Comparison of ENCODE assay signal across 9 cellular contexts in the genomic region with DNA sequence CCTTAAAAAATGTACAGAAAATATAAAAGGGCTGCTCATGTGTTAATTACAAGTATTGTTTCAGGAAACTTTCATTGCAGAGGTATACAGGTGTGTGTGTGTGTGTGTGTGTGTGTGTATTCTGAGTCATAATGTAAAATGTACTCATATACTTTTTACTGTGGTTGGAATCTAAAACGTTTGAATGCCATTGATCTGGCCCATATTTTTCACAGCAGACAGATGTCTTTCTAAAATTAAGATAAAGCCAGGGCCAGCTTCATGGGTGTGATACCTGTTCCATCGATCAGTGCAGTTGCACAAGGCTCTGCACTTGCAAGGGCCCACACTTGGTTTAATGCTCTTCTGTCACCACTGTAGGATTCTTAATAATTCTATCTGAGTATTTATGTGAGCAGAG.
DNase-seq lines count a peak whose midpoint lies in the region; ATAC-seq and FAIRE-seq lines count a peak whose summit lies in the region.
"Had no signal": no experiment of that assay in that cellular context is flagged by ENCODE, and none has a peak within 500 bp of the region (broad histone marks: within the 10 kb centered on the region; RNA-seq: fewer than 3 reads in every experiment).

No MANE protein-coding gene starts in this region.

- intact Hi-C loops in activated CD4-positive, alpha-beta memory T cell treated with anti-CD3 and anti-CD28 coated beads for 36 hours (cut with micrococcal nuclease): loop anchor here (1.0 to 2.0 kb wide), 2 partner anchors 18 to 28 kb away; no protein-coding TSS in a partner anchor

- H3K36me3 Mint-ChIP-seq in activated CD4-positive, alpha-beta memory T cell treated with anti-CD3 and anti-CD28 coated beads, Interleukin-2, amount 10 ng/mL, durations not matched to agents 7 days and 5 days (ENCODE audit: low read depth): no peaks in the 10 kb centered on the region
- no peaks in the 10 kb centered on the region for H3K36me3 Mint-ChIP-seq in activated CD4-positive, alpha-beta memory T cell treated with anti-CD3 and anti-CD28 coated beads for 36 hours
- peaks cover 5% of the 10 kb centered on the region for H3K36me3 Mint-ChIP-seq in activated naive CD8-positive, alpha-beta T cell treated with anti-CD3 and anti-CD28 coated beads, Interleukin-2, amount 10 ng/mL, durations not matched to agents 7 days and 5 days
- no peaks in the 10 kb centered on the region for H3K36me3 Mint-ChIP-seq in stimulated activated naive CD8-positive, alpha-beta T cell treated with anti-CD3 and anti-CD28 coated beads, Interleukin-15, Interleukin-2, amounts not matched to agents 100 ng/mL and 50 ng/mL, for 24 hours (ENCODE audit: low read depth)

- no peak for DNase-seq in activated CD4-positive, alpha-beta memory T cell treated with anti-CD3 and anti-CD28 coated beads, Interleukin-2, amount 10 ng/mL, durations not matched to agents 7 days and 5 days
- DNase-seq in activated CD4-positive, alpha-beta memory T cell treated with anti-CD3 and anti-CD28 coated beads for 36 hours: no peak
- no peak for DNase-seq in activated naive CD8-positive, alpha-beta T cell treated with anti-CD3 and anti-CD28 coated beads, Interleukin-2, amount 10 ng/mL, durations not matched to agents 7 days and 5 days
- DNase-seq in NCI-H69 (lab: John Stamatoyannopoulos, UW) (no peak), small intestine (no peak), MV-4-11 (lab: John Stamatoyannopoulos, UW) (no peak)
- DNase-seq: stimulated activated CD4-positive, alpha-beta T cell treated with anti-CD3 and anti-CD28 coated beads, Interleukin-1b, Interleukin-23, amount 100 ng/mL, for 48 hours had no signal

- peak overlapping the region in 1 of 2 donors; percentile 1 for H3K27ac ChIP-seq in small intestine (ENCODE audit: low read depth in 1 of 2, low read length in 1 of 2)

- FAIRE-seq in small intestine (lab: Jason Lieb, UNC): no peak

- no peaks in the 10 kb centered on the region for H3K4me1 ChIP-seq in small intestine (ENCODE audit: control insufficient read depth in 2 of 2, insufficient read depth in 1 of 2, low read depth in 1 of 2, low read length in 1 of 2)

- no peak overlapping the region for H3K4me3 ChIP-seq in small intestine (ENCODE audit: low read depth in 1 of 2, low read length in 2 of 2)

- CTCF ChIA-PET in activated CD4-positive, alpha-beta memory T cell treated with anti-CD3 and anti-CD28 coated beads, Interleukin-2, amount 10 ng/mL, durations not matched to agents 7 days and 5 days (lab: Charles Lee): no interaction called here
- CTCF ChIA-PET in activated CD4-positive, alpha-beta memory T cell treated with anti-CD3 and anti-CD28 coated beads for 36 hours (lab: Charles Lee): interaction anchor here (3.2 kb wide), 1 partner anchor 119 kb away, joined by 19 read pairs; no protein-coding TSS in a partner anchor

- no peak overlapping the region for H3K4me3 Mint-ChIP-seq in activated CD4-positive, alpha-beta memory T cell treated with anti-CD3 and anti-CD28 coated beads, Interleukin-2, amount 10 ng/mL, durations not matched to agents 7 days and 5 days
- H3K4me3 Mint-ChIP-seq in activated CD4-positive, alpha-beta memory T cell treated with anti-CD3 and anti-CD28 coated beads for 36 hours: no peak overlapping the region
- peak overlapping the region; percentile 67 for H3K4me3 Mint-ChIP-seq in activated naive CD8-positive, alpha-beta T cell treated with anti-CD3 and anti-CD28 coated beads, Interleukin-2, amount 10 ng/mL, durations not matched to agents 7 days and 5 days
- peak overlapping the region; percentile 60 for H3K4me3 Mint-ChIP-seq in stimulated activated naive CD8-positive, alpha-beta T cell treated with anti-CD3 and anti-CD28 coated beads, Interleukin-15, Interleukin-2, amounts not matched to agents 100 ng/mL and 50 ng/mL, for 24 hours

- peaks cover 26% of the 10 kb centered on the region for H3K4me1 Mint-ChIP-seq in activated CD4-positive, alpha-beta memory T cell treated with anti-CD3 and anti-CD28 coated beads, Interleukin-2, amount 10 ng/mL, durations not matched to agents 7 days and 5 days
- H3K4me1 Mint-ChIP-seq in activated CD4-positive, alpha-beta memory T cell treated with anti-CD3 and anti-CD28 coated beads for 36 hours (ENCODE audit: low read depth): peaks cover 23% of the 10 kb centered on the region
- peaks cover 26% of the 10 kb centered on the region for H3K4me1 Mint-ChIP-seq in activated naive CD8-positive, alpha-beta T cell treated with anti-CD3 and anti-CD28 coated beads, Interleukin-2, amount 10 ng/mL, durations not matched to agents 7 days and 5 days
- H3K4me1 Mint-ChIP-seq in stimulated activated naive CD8-positive, alpha-beta T cell treated with anti-CD3 and anti-CD28 coated beads, Interleukin-15, Interleukin-2, amounts not matched to agents 100 ng/mL and 50 ng/mL, for 24 hours (ENCODE audit: low read depth): peaks cover 32% of the 10 kb centered on the region

- H3K9me3 ChIP-seq in small intestine (ENCODE audit: control insufficient read depth, low read depth): no peaks in the 10 kb centered on the region

- peaks cover 2% of the 10 kb centered on the region for H3K27me3 Mint-ChIP-seq in activated CD4-positive, alpha-beta memory T cell treated with anti-CD3 and anti-CD28 coated beads, Interleukin-2, amount 10 ng/mL, durations not matched to agents 7 days and 5 days
- H3K27me3 Mint-ChIP-seq in activated CD4-positive, alpha-beta memory T cell treated with anti-CD3 and anti-CD28 coated beads for 36 hours: no peaks in the 10 kb centered on the region
- H3K27me3 Mint-ChIP-seq in activated naive CD8-positive, alpha-beta T cell treated with anti-CD3 and anti-CD28 coated beads, Interleukin-2, amount 10 ng/mL, durations not matched to agents 7 days and 5 days: no peaks in the 10 kb centered on the region
- H3K27me3 Mint-ChIP-seq in stimulated activated naive CD8-positive, alpha-beta T cell treated with anti-CD3 and anti-CD28 coated beads, Interleukin-15, Interleukin-2, amounts not matched to agents 100 ng/mL and 50 ng/mL, for 24 hours: no peaks in the 10 kb centered on the region

- H3K27ac Mint-ChIP-seq in activated CD4-positive, alpha-beta memory T cell treated with anti-CD3 and anti-CD28 coated beads, Interleukin-2, amount 10 ng/mL, durations not matched to agents 7 days and 5 days: peak overlapping the region; percentile 63
- no peak overlapping the region for H3K27ac Mint-ChIP-seq in activated CD4-positive, alpha-beta memory T cell treated with anti-CD3 and anti-CD28 coated beads for 36 hours
- peak overlapping the region; percentile 91 for H3K27ac Mint-ChIP-seq in activated naive CD8-positive, alpha-beta T cell treated with anti-CD3 and anti-CD28 coated beads, Interleukin-2, amount 10 ng/mL, durations not matched to agents 7 days and 5 days
- H3K27ac Mint-ChIP-seq in stimulated activated naive CD8-positive, alpha-beta T cell treated with anti-CD3 and anti-CD28 coated beads, Interleukin-15, Interleukin-2, amounts not matched to agents 100 ng/mL and 50 ng/mL, for 24 hours: peak overlapping the region; percentile 40

- no peaks in the 10 kb centered on the region for H3K27me3 ChIP-seq in small intestine (ENCODE audit: control insufficient read depth in 2 of 2, insufficient read depth in 2 of 2, low read length in 2 of 2)

- no peaks in the 10 kb centered on the region for H3K36me3 ChIP-seq in small intestine (ENCODE audit: control insufficient read depth in 2 of 2, insufficient read depth in 2 of 2, low read length in 2 of 2)

- ATAC-seq in HG03064 (IDR thresholded peaks at IDR 0.05; ENCODE audit: low read depth, unreplicated experiment): peak; percentile 10
- ATAC-seq in activated naive CD8-positive, alpha-beta T cell treated with anti-CD3 and anti-CD28 coated beads, Interleukin-2, amount 10 ng/mL, durations not matched to agents 7 days and 5 days (ENCODE audit: low read depth): peak; percentile 45

- WGBS in small intestine, 3 donors: 14 to 37% (median 22%) methylated on average over 2 of the region's 2 CpGs

- H3K9me3 Mint-ChIP-seq in activated CD4-positive, alpha-beta memory T cell treated with anti-CD3 and anti-CD28 coated beads, Interleukin-2, amount 10 ng/mL, durations not matched to agents 7 days and 5 days: peaks cover 3% of the 10 kb centered on the region
- H3K9me3 Mint-ChIP-seq in activated CD4-positive, alpha-beta memory T cell treated with anti-CD3 and anti-CD28 coated beads for 36 hours: no peaks in the 10 kb centered on the region
- H3K9me3 Mint-ChIP-seq in activated naive CD8-positive, alpha-beta T cell treated with anti-CD3 and anti-CD28 coated beads, Interleukin-2, amount 10 ng/mL, durations not matched to agents 7 days and 5 days: peaks cover 5% of the 10 kb centered on the region
- no peaks in the 10 kb centered on the region for H3K9me3 Mint-ChIP-seq in stimulated activated naive CD8-positive, alpha-beta T cell treated with anti-CD3 and anti-CD28 coated beads, Interleukin-15, Interleukin-2, amounts not matched to agents 100 ng/mL and 50 ng/mL, for 24 hours

- POLR2A ChIA-PET in activated CD4-positive, alpha-beta memory T cell treated with anti-CD3 and anti-CD28 coated beads, Interleukin-2, amount 10 ng/mL, durations not matched to agents 7 days and 5 days (lab: Charles Lee): interaction anchor here (0.5 to 1.7 kb wide), 4 partner anchors 13 to 120 kb away, joined by 3 to 4 read pairs (median 4); no protein-coding TSS in a partner anchor
- POLR2A ChIA-PET in activated CD4-positive, alpha-beta memory T cell treated with anti-CD3 and anti-CD28 coated beads for 36 hours (lab: Charles Lee): interaction anchor here (0.8 kb wide), 1 partner anchor 36 kb away, joined by 3 read pairs; no protein-coding TSS in a partner anchor
- POLR2A ChIA-PET in activated naive CD8-positive, alpha-beta T cell treated with anti-CD3 and anti-CD28 coated beads, Interleukin-2, amount 10 ng/mL, durations not matched to agents 7 days and 5 days (lab: Charles Lee): interaction anchor here (1.3 to 1.8 kb wide), 2 partner anchors 28 to 191 kb away, joined by 5 to 6 read pairs; a partner anchor contains a TSS

Comparison
In these comparisons a context has a peak if more than half of its experiments do, and no peak if none do; other contexts are left out.
1. H3K4me3 Mint-ChIP-seq: peak in activated naive CD8-positive, alpha-beta T cell treated with anti-CD3 and anti-CD28 coated beads, Interleukin-2, amount 10 ng/mL, durations not matched to agents 7 days and 5 days (single experiment) and stimulated activated naive CD8-positive, alpha-beta T cell treated with anti-CD3 and anti-CD28 coated beads, Interleukin-15, Interleukin-2, amounts not matched to agents 100 ng/mL and 50 ng/mL, for 24 hours (single experiment); none in activated CD4-positive, alpha-beta memory T cell treated with anti-CD3 and anti-CD28 coated beads, Interleukin-2, amount 10 ng/mL, durations not matched to agents 7 days and 5 days (single experiment) and activated CD4-positive, alpha-beta memory T cell treated with anti-CD3 and anti-CD28 coated beads for 36 hours (single experiment).